8 cellular contexts compared by ENCODE assay signal in genomic region chr5:138575194-138576015, GRCh38. TPM values are rescaled to one million over a fixed set of nuclear protein-coding genes. Genes with fewer than 3 reads are reported as not detected.
A peak's percentile ranks its signal among the peaks of the same experiment; 100 is the strongest.
DNase-seq lines count a peak whose midpoint lies in the region; TF ChIP-seq lines count a peak whose summit lies in the region.

Gene HSPA9 (minus strand): TSS chr5:138575401. CDS start chr5:138575318, 83 bp downstream.

- peaks cover 33% of the 10 kb centered on the region for H3K4me1 Mint-ChIP-seq in nephron
- peaks cover 45% of the 10 kb centered on the region for H3K4me1 Mint-ChIP-seq in stimulated activated naive CD8-positive, alpha-beta T cell treated with anti-CD3 and anti-CD28 coated beads, Interleukin-15, Interleukin-2, amounts not matched to agents 100 ng/mL and 50 ng/mL, for 24 hours (ENCODE audit: low read depth)

- no peaks in the 10 kb centered on the region for H3K4me1 ChIP-seq in ES-I3 (ENCODE audit: insufficient read depth, low read length)
- H3K4me1 ChIP-seq in HAP-1, result peaks cover 10% of the 10 kb centered on the region
- peaks cover 10% of the 10 kb centered on the region for H3K4me1 ChIP-seq in MM.1S (ENCODE audit: low read length)

- H3K4me3 Mint-ChIP-seq in nephron, result peak within 1 kb of the TSS; percentile 97 to 99 (median 99)
- H3K4me3 Mint-ChIP-seq in stimulated activated naive CD8-positive, alpha-beta T cell treated with anti-CD3 and anti-CD28 coated beads, Interleukin-15, Interleukin-2, amounts not matched to agents 100 ng/mL and 50 ng/mL, for 24 hours, result peak within 1 kb of the TSS; percentile 96

- peaks cover 2% of the 10 kb centered on the region for H3K9me3 Mint-ChIP-seq in nephron
- H3K9me3 Mint-ChIP-seq in stimulated activated naive CD8-positive, alpha-beta T cell treated with anti-CD3 and anti-CD28 coated beads, Interleukin-15, Interleukin-2, amounts not matched to agents 100 ng/mL and 50 ng/mL, for 24 hours, result no peaks in the 10 kb centered on the region

- H3K9me2 ChIP-seq in MM.1S (replicated peaks; ENCODE audit: insufficient read depth, low read length), result no peaks in the 10 kb centered on the region

- H3K27me3 ChIP-seq in HAP-1 (ENCODE audit: low read depth) (no peaks in the 10 kb centered on the region), MM.1S (replicated peaks; ENCODE audit: insufficient read depth, low read length) (no peaks in the 10 kb centered on the region)

- H3K4me3 ChIP-seq in HAP-1 (peak within 1 kb of the TSS; percentile 94), MM.1S (ENCODE audit: low read length) (peak within 1 kb of the TSS; percentile 86), fibroblast of the aortic adventitia (ENCODE audit: low read depth, low read length) (peak within 1 kb of the TSS; percentile 80)

- H3K79me2 ChIP-seq in MM.1S (ENCODE audit: low read length), result peaks cover 48% of the 10 kb centered on the region

- H3F3A ChIP-seq in MM.1S (ENCODE audit: insufficient read depth, low read length), result no peaks in the 10 kb centered on the region; the same call in 1 of the 2 replicates

- H3K36me3 ChIP-seq in ES-I3 (ENCODE audit: insufficient read depth, low read length) (peaks cover 27% of the 10 kb centered on the region), HAP-1 (replicated peaks) (peaks cover 42% of the 10 kb centered on the region), MM.1S (replicated peaks; ENCODE audit: insufficient read depth, low read length) (peaks cover 12% of the 10 kb centered on the region)

- H3K4me2 ChIP-seq in MM.1S (ENCODE audit: low read depth, low read length), result peak within 1 kb of the TSS; percentile 84

- peaks cover 30% of the 10 kb centered on the region for H3K36me3 Mint-ChIP-seq in nephron (ENCODE audit: low read depth)
- peaks cover 45% of the 10 kb centered on the region for H3K36me3 Mint-ChIP-seq in stimulated activated naive CD8-positive, alpha-beta T cell treated with anti-CD3 and anti-CD28 coated beads, Interleukin-15, Interleukin-2, amounts not matched to agents 100 ng/mL and 50 ng/mL, for 24 hours (ENCODE audit: low read depth)

- no peaks in the 10 kb centered on the region for H3K9me3 ChIP-seq in ES-I3 (ENCODE audit: control insufficient read depth, insufficient read depth, low read length)
- no peaks in the 10 kb centered on the region for H3K9me3 ChIP-seq in HAP-1
- H3K9me3 ChIP-seq in MM.1S (replicated peaks; ENCODE audit: insufficient read depth, low read length), result no peaks in the 10 kb centered on the region

- peak within 1 kb of the TSS; percentile 89 for H3K27ac ChIP-seq in MM.1S (ENCODE audit: low read length)

- DNase-seq in HAP-1 (ENCODE audit: low spot score in 2 of 2) (peak; percentile 98 to 99), MM.1S (peak; percentile 100), SIG-M5 (lab: John Stamatoyannopoulos, UW) (peak; percentile 96), activated gamma-delta T cell (lab: John Stamatoyannopoulos, UW) (peak; percentile 85), fibroblast of the aortic adventitia (ENCODE audit: low read depth) (peak; percentile 100)

- no peak for TF ChIP-seq CTCF in MM.1S (IDR thresholded peaks at IDR 0.05; ENCODE audit: low read length)
- TF ChIP-seq CTCF in fibroblast of the aortic adventitia (IDR thresholded peaks at IDR 0.05; ENCODE audit: insufficient read depth, low read length), result peak; percentile 7
- TF ChIP-seq CTCF in nephron (IDR thresholded peaks at IDR 0.05; ENCODE audit: unreplicated experiment in 3 of 3), result no peak

- H2AFZ ChIP-seq in MM.1S (ENCODE audit: low read length), result peak within 1 kb of the TSS; percentile 66

- H3K27me3 Mint-ChIP-seq in nephron (ENCODE audit: low read depth), result no peaks in the 10 kb centered on the region
- H3K27me3 Mint-ChIP-seq in stimulated activated naive CD8-positive, alpha-beta T cell treated with anti-CD3 and anti-CD28 coated beads, Interleukin-15, Interleukin-2, amounts not matched to agents 100 ng/mL and 50 ng/mL, for 24 hours, result no peaks in the 10 kb centered on the region

- H3K9ac ChIP-seq in ES-I3 (ENCODE audit: low read depth, low read length) (peak within 1 kb of the TSS; percentile 87), MM.1S (ENCODE audit: low read length) (peak within 1 kb of the TSS; percentile 95)

- no peaks in the 10 kb centered on the region for H4K20me1 ChIP-seq in MM.1S (ENCODE audit: insufficient read depth, low read length)

- in situ Hi-C loops in HAP-1 (cut with MboI; ENCODE audit: low sequenced_read_pairs), result loop anchor here (10.0 kb wide), 1 partner anchor 699 kb away; no protein-coding TSS in a partner anchor

- H3K27ac Mint-ChIP-seq in nephron, result peak within 1 kb of the TSS; percentile 100
- peak within 1 kb of the TSS; percentile 100 for H3K27ac Mint-ChIP-seq in stimulated activated naive CD8-positive, alpha-beta T cell treated with anti-CD3 and anti-CD28 coated beads, Interleukin-15, Interleukin-2, amounts not matched to agents 100 ng/mL and 50 ng/mL, for 24 hours

RNA-seq across cellular contexts. Expression of gene HSPA9, which starts in this region (rescaled TPM):
- 394 and 568 TPM in 2 replicates for total RNA-seq in fibroblast of the aortic adventitia (ENCODE audit: low replicate concordance)

Comparison
In these comparisons a context has a peak if more than half of its experiments do, and no peak if none do; other contexts are left out.
1. Peak in every context shown above with its lines: DNase-seq, H3K4me3 ChIP-seq and H3K27ac ChIP-seq.